ENCODE assay signal across 8 cellular contexts in the genomic region with DNA sequence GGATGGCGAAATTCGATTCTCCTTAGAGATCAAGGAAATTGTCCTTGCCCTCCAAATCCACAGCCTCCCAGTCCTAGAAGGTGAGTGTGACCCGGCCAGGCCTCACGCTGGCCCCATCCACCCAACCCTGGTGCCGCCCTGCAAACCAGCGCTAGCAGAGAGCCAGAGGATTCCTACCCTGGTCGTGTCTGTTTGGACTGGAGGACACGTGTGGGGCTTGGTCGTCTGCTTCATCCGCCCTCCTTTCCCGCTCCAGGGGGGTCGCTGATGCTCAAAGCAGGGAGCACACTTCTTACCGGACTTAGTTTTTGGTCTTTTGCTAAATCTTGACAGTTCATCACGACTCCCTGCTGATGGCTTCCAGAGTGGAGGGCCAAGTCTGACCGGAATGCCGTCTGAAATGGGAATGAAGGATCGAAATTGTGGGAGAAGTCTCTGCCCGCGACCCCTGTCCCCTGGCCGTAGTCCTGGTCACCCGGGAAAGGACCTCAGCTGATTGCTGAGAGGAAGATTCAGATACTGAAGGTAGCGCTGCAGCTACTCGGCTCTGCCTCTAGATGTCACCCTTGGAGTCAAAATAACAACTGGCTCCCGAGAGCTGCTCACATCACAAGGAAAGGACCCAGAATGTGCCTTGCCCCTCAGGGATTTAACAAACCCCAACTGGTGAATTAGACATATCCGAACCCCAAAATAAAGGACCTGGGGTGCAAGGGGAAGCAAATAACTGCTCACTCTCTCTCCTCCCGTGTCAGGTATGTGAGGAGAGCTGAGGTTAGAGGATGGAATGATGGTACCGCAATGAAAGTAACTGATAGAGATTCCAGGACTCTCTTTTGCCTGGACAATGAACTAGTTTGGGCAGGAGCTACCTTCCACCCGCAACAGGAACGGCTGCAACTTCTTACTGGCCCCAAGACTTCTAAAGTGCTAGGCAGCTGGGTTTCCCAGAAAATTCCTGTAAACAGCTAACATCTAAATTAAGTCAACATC. TPM values are rescaled to one million over a fixed set of nuclear protein-coding genes. Genes with fewer than 3 reads are reported as not detected.
DNase-seq lines count a peak whose midpoint lies in the region; ATAC-seq and TF ChIP-seq lines count a peak whose summit lies in the region.

No MANE protein-coding gene starts in this region.

- H3K9me3 ChIP-seq in PC-3 (ENCODE audit: low read length), result no peaks in the 10 kb centered on the region

- no peaks in the 10 kb centered on the region for H3K4me1 ChIP-seq in PC-3 (ENCODE audit: insufficient read depth, low read length)

- no peak overlapping the region for H3K4me3 ChIP-seq in PC-3 (ENCODE audit: low read length)

- DNase-seq in GDM1 (lab: John Stamatoyannopoulos, UW) (peak; percentile 13), HuH-7 (ENCODE audit: low spot score) (peak; percentile 60), PC-3 (peak; percentile 61), glutamatergic neuron (peak; percentile 42), posterior cingulate gyrus (peak in 8 of 10 donors; percentile 35 to 90 (median 44)), GOT3 (lab: John Stamatoyannopoulos, UW) (no peak)
- peak; percentile 37 for DNase-seq in activated naive CD4-positive, alpha-beta T cell treated with Interleukin-2 at 50 U/mL for 16 hours

- H3K9me3 Mint-ChIP-seq in glutamatergic neuron (ENCODE audit: unreplicated experiment), result no peaks in the 10 kb centered on the region

- TF ChIP-seq CTCF in PC-3 (conservative IDR thresholded peaks at IDR 0.05; ENCODE audit: low read depth, low read length) (peak; percentile 75), glutamatergic neuron (IDR thresholded peaks at IDR 0.05; ENCODE audit: partially characterized antibody, unreplicated experiment) (peak; percentile 68)

- H3K27ac ChIP-seq in PC-3 (ENCODE audit: low read length), result no peak overlapping the region

- no peaks in the 10 kb centered on the region for H3K79me2 ChIP-seq in PC-3 (ENCODE audit: low read length)

- H3K9ac ChIP-seq in PC-3 (ENCODE audit: low read length), result no peak overlapping the region

- H3K4me2 ChIP-seq in PC-3 (ENCODE audit: low read length), result no peak overlapping the region

- H3K27me3 ChIP-seq in PC-3 (ENCODE audit: low read length), result peaks cover 12% of the 10 kb centered on the region

- H3K4me1 Mint-ChIP-seq in glutamatergic neuron (ENCODE audit: low read depth, unreplicated experiment), result peaks cover 2% of the 10 kb centered on the region

- H3K36me3 ChIP-seq in PC-3 (ENCODE audit: low read depth, low read length), result no peaks in the 10 kb centered on the region

- ATAC-seq in GM21717 (IDR thresholded peaks at IDR 0.05; ENCODE audit: unreplicated experiment), result peak; percentile 78
- ATAC-seq in PC-3, result peak; percentile 95

- no peak overlapping the region for H3K4me3 Mint-ChIP-seq in glutamatergic neuron (ENCODE audit: unreplicated experiment)

- POLR2A ChIA-PET in PC-3 (lab: Charles Lee; ENCODE audit: unreplicated experiment), result no interaction called here

- H3K9me2 ChIP-seq in PC-3 (replicated peaks; ENCODE audit: low read length), result no peaks in the 10 kb centered on the region

- no peaks in the 10 kb centered on the region for H3F3A ChIP-seq in PC-3 (ENCODE audit: low read length, unreplicated experiment)

- H4K20me1 ChIP-seq in PC-3 (ENCODE audit: low read length), result no peaks in the 10 kb centered on the region

- no peak overlapping the region for H3K27ac Mint-ChIP-seq in glutamatergic neuron (ENCODE audit: unreplicated experiment)

- BruUV-seq in PC-3 (replicated peaks; lab: Mats Ljungman, UMichigan), result no TSS peak

- H2AFZ ChIP-seq in PC-3 (ENCODE audit: low read length), result no peak overlapping the region

- no peaks in the 10 kb centered on the region for H3K36me3 Mint-ChIP-seq in glutamatergic neuron (ENCODE audit: unreplicated experiment)

- CTCF ChIA-PET in PC-3 (lab: Charles Lee), result interaction anchor here (0.6 to 1.2 kb wide), 6 partner anchors 10 to 616 kb away, joined by 3 to 9 read pairs (median 4); no protein-coding TSS in a partner anchor

- intact Hi-C loops in PC-3 (cut with micrococcal nuclease) (loop anchor here (1.0 to 5.0 kb wide), 4 partner anchors 21 to 686 kb away; no protein-coding TSS in a partner anchor), posterior cingulate gyrus (cut with DNase I) (loop anchor here (2.0 to 5.0 kb wide), 3 partner anchors 36 to 687 kb away; no protein-coding TSS in a partner anchor)

- H3K27me3 Mint-ChIP-seq in glutamatergic neuron (ENCODE audit: unreplicated experiment), result no peaks in the 10 kb centered on the region

RNA-seq across cellular contexts. Expression of gene ORC5, which starts 23.5 kb away (rescaled TPM):
- total RNA-seq in PC-3 (2014; rRNA removed) (21.7 and 34.5 TPM in 2 replicates), glutamatergic neuron (ENCODE audit: unreplicated experiment) (14.7 TPM)
